In the genomic region with DNA sequence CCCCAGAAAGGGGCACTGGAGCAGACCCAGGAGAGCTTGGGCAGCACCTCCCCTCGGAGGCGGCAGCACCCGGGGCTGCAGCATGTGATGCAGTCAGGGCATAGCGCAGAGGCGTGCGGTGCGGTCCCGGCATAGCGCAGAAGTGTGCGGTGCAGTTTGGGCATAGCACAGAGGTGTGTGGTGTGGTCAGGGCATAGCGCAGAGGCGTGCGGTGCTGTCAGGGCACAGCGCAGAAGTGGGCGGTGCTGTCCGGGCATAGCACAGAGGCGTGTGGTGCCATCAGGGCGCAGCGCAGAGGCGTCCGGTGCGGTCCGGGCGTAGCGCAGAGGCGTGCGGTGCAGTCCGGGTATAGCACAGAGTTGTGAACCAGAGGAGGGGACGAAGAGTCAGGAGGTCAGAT, we compare ENCODE assay signal across 1 cellular context.
TF ChIP-seq lines count a peak whose summit lies in the region.

No MANE protein-coding gene starts in this region.

TF ChIP-seq in H1, 55 proteins besides CTCF, POLR2A, EP300 and RAD21:
- TF ChIP-seq BCL11A (IDR thresholded peaks at IDR 0.05; ENCODE audit: low read depth in 2 of 2, low read length in 2 of 2) (no peak), RFX5 (IDR thresholded peaks at IDR 0.05; ENCODE audit: borderline replicate concordance, low read depth, low read length) (no peak), TAF7 (optimal IDR thresholded peaks at IDR 0.05; ENCODE audit: borderline replicate concordance, low read depth, low read length) (no peak), SAP30 (IDR thresholded peaks at IDR 0.05; ENCODE audit: insufficient read depth, insufficient replicate concordance, low read length) (no peak)
